19 cellular contexts compared by ENCODE assay signal in genomic region chr15:45604321-45604720, GRCh38. TPM values are rescaled to one million over a fixed set of nuclear protein-coding genes. Genes with fewer than 3 reads are reported as not detected.
DNase-seq lines count a peak whose midpoint lies in the region; ATAC-seq and TF ChIP-seq lines count a peak whose summit lies in the region.
"Had no signal": no experiment of that assay in that cellular context is flagged by ENCODE, and none has a peak within 500 bp of the region (broad histone marks: within the 10 kb centered on the region; RNA-seq: fewer than 3 reads in every experiment).

No MANE protein-coding gene starts in this region.

- DNase-seq in Right ventricle myocardium superior: no peak
- no peak for DNase-seq in right atrium auricular region (ENCODE audit: low spot score)
- DNase-seq in OCI-M1 (lab: John Stamatoyannopoulos, UW): peak; percentile 30
- DNase-seq in esophagus muscularis mucosa (ENCODE audit: extremely low spot score): peak; percentile 7
- no peak for DNase-seq in NCI-H2171 treated with DMSO at 0.1 percent for 48 hours (lab: John Stamatoyannopoulos, UW)
- no peak for DNase-seq in NCI-H748 (lab: John Stamatoyannopoulos, UW; ENCODE audit: unreplicated experiment)
- no peak for DNase-seq in ACHN
- DNase-seq: cerebellar nuclear complex, DND-41, endodermal cell, hippocampal formation, kidney glomerular epithelial cell, NCI-H187, NCI-H510A treated with DMSO at 0.1 percent for 48 hours, uterus had no signal

- ATAC-seq in Right ventricle myocardium superior (ENCODE audit: poor library complexity) (peak; percentile 27), GM18511 (IDR thresholded peaks at IDR 0.05; ENCODE audit: unreplicated experiment) (no peak)
- ATAC-seq: HCT116 had no signal

- H3K4me3 ChIP-seq in right atrium auricular region (no peak overlapping the region), esophagus muscularis mucosa (no peak overlapping the region)
- H3K4me3 ChIP-seq: ascending aorta, SK-N-MC, uterus had no signal

- H3K27ac ChIP-seq in right atrium auricular region (no peak overlapping the region), esophagus muscularis mucosa (replicated peaks in 1 of 4) (no peak overlapping the region)
- H3K27ac ChIP-seq: ascending aorta, SK-N-MC, uterus had no signal

- 67% methylated on average over 1 of the region's 1 CpG for WGBS in esophagus muscularis mucosa

- TF ChIP-seq EP300 in esophagus muscularis mucosa (IDR thresholded peaks at IDR 0.05): no peak

- peaks cover 0 to 13% of the 10 kb centered on the region in 2 donors for H3K4me1 ChIP-seq in right atrium auricular region
- H3K4me1 ChIP-seq in esophagus muscularis mucosa: peaks cover 0 to 5% (median 0%) of the 10 kb centered on the region in 4 donors
- H3K4me1 ChIP-seq: ascending aorta, uterus had no signal

- intact Hi-C loops in Right ventricle myocardium superior (cut with DNase I) (no loop called here), esophagus muscularis mucosa (cut with DNase I) (no loop called here)

- H3K9me3 ChIP-seq in right atrium auricular region (no peaks in the 10 kb centered on the region), esophagus muscularis mucosa (no peaks in the 10 kb centered on the region)
- H3K9me3 ChIP-seq: ascending aorta, uterus had no signal

- H3K27me3 ChIP-seq in right atrium auricular region (no peaks in the 10 kb centered on the region), esophagus muscularis mucosa (no peaks in the 10 kb centered on the region)
- H3K27me3 ChIP-seq: ascending aorta, uterus had no signal

- in situ Hi-C loops in ACHN (cut with HindIII; ENCODE audit: low pct_ligation_motif_present, low pct_unique_long_range_greater_than_20kb, low sequenced_read_pairs): no loop called here

- H3K36me3 ChIP-seq in right atrium auricular region (peaks cover 16% of the 10 kb centered on the region), esophagus muscularis mucosa (peaks cover 6 to 38% (median 31%) of the 10 kb centered on the region in 4 donors)
- H3K36me3 ChIP-seq: uterus had no signal

- no peak for TF ChIP-seq CTCF in right atrium auricular region (IDR thresholded peaks at IDR 0.05)
- TF ChIP-seq CTCF in esophagus muscularis mucosa (IDR thresholded peaks at IDR 0.05): no peak

- TF ChIP-seq POLR2A in esophagus muscularis mucosa (IDR thresholded peaks at IDR 0.05; ENCODE audit: low read depth): no peak

RNA-seq across cellular contexts. Expression of gene BLOC1S6, which starts 17.1 kb away (rescaled TPM):
- total RNA-seq in Right ventricle myocardium superior (21.9 TPM), right atrium auricular region (10 to 100 TPM; 37.7 to 46.6 TPM), esophagus muscularis mucosa (10 to 100 TPM; 37.5 to 58.1 (median 49.2) TPM)

RNA-seq across cellular contexts. Expression of gene SQOR, which starts 30.5 kb away (rescaled TPM):
- 18.5 TPM for total RNA-seq in Right ventricle myocardium superior
- 10 to 100 TPM; 21.2 to 30.7 TPM for total RNA-seq in right atrium auricular region
- total RNA-seq in esophagus muscularis mucosa: 10 to 100 TPM; 49.8 to 80.4 (median 67.8) TPM

Comparison
In these comparisons a context has a peak if more than half of its experiments do, and no peak if none do; other contexts are left out.
1. DNase-seq: peak in OCI-M1 (single experiment) and esophagus muscularis mucosa (single experiment); none in Right ventricle myocardium superior (single experiment), right atrium auricular region (single experiment), NCI-H2171 treated with DMSO at 0.1 percent for 48 hours (single experiment), NCI-H748 (single experiment) and ACHN (single experiment).